In genomic region chr16:67228905-67229304, GRCh38 we compare ENCODE assay signal across 14 cellular contexts. TPM values are rescaled to one million over a fixed set of nuclear protein-coding genes. Genes with fewer than 3 reads are reported as not detected.
DNase-seq lines count a peak whose midpoint lies in the region; ATAC-seq and TF ChIP-seq lines count a peak whose summit lies in the region.
"Had no signal": no experiment of that assay in that cellular context is flagged by ENCODE, and none has a peak within 500 bp of the region (broad histone marks: within the 10 kb centered on the region; RNA-seq: fewer than 3 reads in every experiment).

No MANE protein-coding gene starts in this region.

- peaks cover 10% of the 10 kb centered on the region for H3K4me1 ChIP-seq in neural progenitor cell
- H3K4me1 ChIP-seq in vagina = peaks cover 21% of the 10 kb centered on the region

- H3K9me3 Mint-ChIP-seq in activated T-cell treated with anti-CD3 and anti-CD28 coated beads, Interleukin-2, amount 50 U/mL, for 4 hours = no peaks in the 10 kb centered on the region
- no peaks in the 10 kb centered on the region for H3K9me3 Mint-ChIP-seq in T-cell
- H3K9me3 Mint-ChIP-seq in central memory CD8-positive, alpha-beta T cell = no peaks in the 10 kb centered on the region
- peaks cover 2% of the 10 kb centered on the region for H3K9me3 Mint-ChIP-seq in neural progenitor cell

- H3K27ac Mint-ChIP-seq in T-cell = no peak overlapping the region
- no peak overlapping the region for H3K27ac Mint-ChIP-seq in central memory CD8-positive, alpha-beta T cell (ENCODE audit: low read depth)
- no peak overlapping the region for H3K27ac Mint-ChIP-seq in neural progenitor cell

- POLR2A ChIA-PET in T-cell (lab: Charles Lee) = no interaction called here

- no peaks in the 10 kb centered on the region for H3K27me3 ChIP-seq in neural progenitor cell
- no peaks in the 10 kb centered on the region for H3K27me3 ChIP-seq in vagina
- H3K27me3 ChIP-seq: ascending aorta had no signal

- no peaks in the 10 kb centered on the region for H3K27me3 Mint-ChIP-seq in activated T-cell treated with anti-CD3 and anti-CD28 coated beads, Interleukin-2, amount 50 U/mL, for 4 hours (ENCODE audit: low read depth)
- H3K27me3 Mint-ChIP-seq in T-cell (no peaks in the 10 kb centered on the region), neural progenitor cell (ENCODE audit: insufficient read depth, low read depth) (peaks cover 13% of the 10 kb centered on the region)
- no peaks in the 10 kb centered on the region for H3K27me3 Mint-ChIP-seq in central memory CD8-positive, alpha-beta T cell

- DNase-seq in activated T-cell treated with anti-CD3 and anti-CD28 coated beads, Interleukin-2, amount 50 U/mL, for 4 hours = no peak
- no peak for DNase-seq in activated T-cell treated with anti-CD3 and anti-CD28 coated beads, Interleukin-2, amount 50 U/mL, for 48 hours
- DNase-seq in T-cell (no peak), neural progenitor cell (ENCODE audit: low spot score) (no peak), NCI-H446 treated with DMSO at 0.1 percent for 48 hours (lab: John Stamatoyannopoulos, UW) (no peak), NCI-H1694 (lab: John Stamatoyannopoulos, UW) (no peak), vagina (ENCODE audit: extremely low spot score in 2 of 2) (no peak)
- no peak for DNase-seq in central memory CD8-positive, alpha-beta T cell (ENCODE audit: low spot score in 2 of 2)
- DNase-seq: foreskin melanocyte, MV-4-11, NCI-H774 had no signal

- H3K79me2 ChIP-seq in neural progenitor cell (ENCODE audit: low read depth) = peaks cover 15% of the 10 kb centered on the region

- no peak for TF ChIP-seq POLR2A in vagina (IDR thresholded peaks at IDR 0.05)

- H3K27ac ChIP-seq in neural progenitor cell (no peak overlapping the region), vagina (no peak overlapping the region)
- H3K27ac ChIP-seq: ascending aorta, coronary artery had no signal

- no peak overlapping the region for H2AFZ ChIP-seq in neural progenitor cell (replicated peaks)

- H3K4me3 ChIP-seq in neural progenitor cell = no peak overlapping the region
- no peak overlapping the region for H3K4me3 ChIP-seq in vagina
- H3K4me3 ChIP-seq: coronary artery had no signal

- no peaks in the 10 kb centered on the region for H3F3A ChIP-seq in neural progenitor cell (ENCODE audit: low read depth)

- CTCF ChIA-PET in T-cell (lab: Charles Lee) = no interaction called here

- H3K4me2 ChIP-seq in neural progenitor cell = no peak overlapping the region

- H3K36me3 Mint-ChIP-seq in activated T-cell treated with anti-CD3 and anti-CD28 coated beads, Interleukin-2, amount 50 U/mL, for 4 hours (ENCODE audit: insufficient read depth) = peaks cover 19% of the 10 kb centered on the region
- H3K36me3 Mint-ChIP-seq in T-cell (peaks cover 24% of the 10 kb centered on the region), neural progenitor cell (peaks cover 13% of the 10 kb centered on the region)
- peaks cover 20% of the 10 kb centered on the region for H3K36me3 Mint-ChIP-seq in central memory CD8-positive, alpha-beta T cell (ENCODE audit: insufficient read depth)

- H3K4me3 Mint-ChIP-seq in activated T-cell treated with anti-CD3 and anti-CD28 coated beads, Interleukin-2, amount 50 U/mL, for 4 hours = peak overlapping the region; percentile 96
- H3K4me3 Mint-ChIP-seq in T-cell = peak overlapping the region; percentile 97 to 98 (median 97)
- H3K4me3 Mint-ChIP-seq in central memory CD8-positive, alpha-beta T cell = peak overlapping the region; percentile 100
- H3K4me3 Mint-ChIP-seq in neural progenitor cell = peak overlapping the region; percentile 60

- no peak for ATAC-seq in activated T-cell treated with anti-CD3 and anti-CD28 coated beads, Interleukin-2, amount 50 U/mL, for 4 hours
- no peak for ATAC-seq in T-cell (replicated peaks in 1 of 4)
- ATAC-seq in central memory CD8-positive, alpha-beta T cell (replicated peaks; ENCODE audit: extremely low read depth, poor library complexity, severe bottlenecking) = no peak
- ATAC-seq: activated CD4-positive, CD25-positive, alpha-beta regulatory T cell treated with anti-CD3 and anti-CD28 coated beads, Interleukin-2, amount 50 U/mL, for 24 hours had no signal

- TF ChIP-seq CTCF in neural progenitor cell (IDR thresholded peaks at IDR 0.05) (no peak), vagina (IDR thresholded peaks at IDR 0.05) (no peak)

- H3K9ac ChIP-seq in neural progenitor cell = no peak overlapping the region

- H4K20me1 ChIP-seq in neural progenitor cell (ENCODE audit: low read depth) = no peaks in the 10 kb centered on the region

- peaks cover 37% of the 10 kb centered on the region for H3K4me1 Mint-ChIP-seq in activated T-cell treated with anti-CD3 and anti-CD28 coated beads, Interleukin-2, amount 50 U/mL, for 4 hours (ENCODE audit: low read depth)
- peaks cover 41 to 49% (median 44%) of the 10 kb centered on the region in 3 donors for H3K4me1 Mint-ChIP-seq in T-cell
- peaks cover 34% of the 10 kb centered on the region for H3K4me1 Mint-ChIP-seq in central memory CD8-positive, alpha-beta T cell
- peaks cover 22% of the 10 kb centered on the region for H3K4me1 Mint-ChIP-seq in neural progenitor cell

- H3K9me3 ChIP-seq in neural progenitor cell (ENCODE audit: low read depth) = no peaks in the 10 kb centered on the region
- H3K9me3 ChIP-seq in vagina = no peaks in the 10 kb centered on the region
- H3K9me3 ChIP-seq: ascending aorta had no signal

- intact Hi-C loops in vagina (cut with DNase I) = no loop called here

- H3K36me3 ChIP-seq in neural progenitor cell = no peaks in the 10 kb centered on the region
- H3K36me3 ChIP-seq in vagina = peaks cover 0 to 46% of the 10 kb centered on the region in 2 donors

RNA-seq across cellular contexts. Expression of gene TMEM208, which starts 2.0 kb away (rescaled TPM):
- 100 to 1,000 TPM; 109 to 130 (median 124) TPM for total RNA-seq in activated T-cell treated with anti-CD3 and anti-CD28 coated beads, Interleukin-2, amount 50 U/mL, for 4 hours
- total RNA-seq in T-cell = 10 to 100 TPM; 28.5 to 40.3 (median 34.8) TPM
- 27.3 and 39.4 TPM in 2 replicates for total RNA-seq in neural progenitor cell (ENCODE audit: low replicate concordance)
- 48.9 TPM for total RNA-seq in vagina

RNA-seq across cellular contexts. Expression of gene FHOD1, which starts 18.4 kb away (rescaled TPM):
- 10 to 100 TPM; 64.0 to 86.6 (median 70.3) TPM for total RNA-seq in activated T-cell treated with anti-CD3 and anti-CD28 coated beads, Interleukin-2, amount 50 U/mL, for 4 hours
- 10 to 100 TPM; 31.0 to 92.5 (median 66.2) TPM for total RNA-seq in T-cell
- total RNA-seq in neural progenitor cell (ENCODE audit: low replicate concordance) = 5.5 and 14.2 TPM in 2 replicates
- 17.2 TPM for total RNA-seq in vagina

RNA-seq across cellular contexts. Expression of gene SLC9A5, which starts 19.9 kb away (rescaled TPM):
- total RNA-seq in activated T-cell treated with anti-CD3 and anti-CD28 coated beads, Interleukin-2, amount 50 U/mL, for 4 hours = 1 to 10 TPM; 3.2 to 4.0 (median 3.6) TPM
- 1 to 10 TPM; 1.4 to 2.3 (median 2.2) TPM for total RNA-seq in T-cell
- total RNA-seq in neural progenitor cell (ENCODE audit: low replicate concordance) = 2.5 and 4.2 TPM in 2 replicates
- 0.49 TPM for total RNA-seq in vagina

RNA-seq across cellular contexts. Expression of gene ELMO3, which starts 30.0 kb away (rescaled TPM):
- total RNA-seq in activated T-cell treated with anti-CD3 and anti-CD28 coated beads, Interleukin-2, amount 50 U/mL, for 4 hours = 1 to 10 TPM; 5.1 to 5.9 (median 5.3) TPM
- 10 to 100 TPM in 1 of 5 donors, 1 to 10 TPM in 4; 3.8 to 11.7 (median 8.8) TPM for total RNA-seq in T-cell
- 1.9 TPM in 1 of 2 replicates, not detected in the other for total RNA-seq in neural progenitor cell (ENCODE audit: low replicate concordance)
- total RNA-seq in vagina = 21.6 TPM
- total RNA-seq: ascending aorta had no signal

RNA-seq across cellular contexts. Expression of gene E2F4, which starts 37.0 kb away (rescaled TPM):
- 100 to 1,000 TPM; 195 to 201 (median 198) TPM for total RNA-seq in activated T-cell treated with anti-CD3 and anti-CD28 coated beads, Interleukin-2, amount 50 U/mL, for 4 hours
- total RNA-seq in T-cell (10 to 100 TPM; 59.4 to 97.1 (median 83.1) TPM), neural progenitor cell (ENCODE audit: low replicate concordance) (35.3 and 101 TPM in 2 replicates), vagina (78.1 TPM)
